8 cellular contexts compared by ENCODE assay signal in genomic region chr3:158794936-158795518, GRCh38. TPM values are rescaled to one million over a fixed set of nuclear protein-coding genes. Genes with fewer than 3 reads are reported as not detected.
DNase-seq lines count a peak whose midpoint lies in the region; ATAC-seq and TF ChIP-seq lines count a peak whose summit lies in the region.

No MANE protein-coding gene starts in this region.

- H3K4me3 ChIP-seq in CD4-positive, alpha-beta memory T cell (ENCODE audit: low read length in 2 of 2) = no peak overlapping the region

- no peaks in the 10 kb centered on the region for H3K36me3 ChIP-seq in CD4-positive, alpha-beta memory T cell (ENCODE audit: insufficient read depth, low read length)

- peak; percentile 76 for TF ChIP-seq CTCF in type B pancreatic cell (conservative IDR thresholded peaks at IDR 0.05)

- no peak overlapping the region for H3K4me3 Mint-ChIP-seq in CD4-positive, alpha-beta memory T cell
- H3K4me3 Mint-ChIP-seq in type B pancreatic cell = no peak overlapping the region

- ATAC-seq in GM19025 (IDR thresholded peaks at IDR 0.05; ENCODE audit: low read depth, unreplicated experiment) (peak; percentile 60), SK-N-SH treated with all-trans-retinoic acid at 6 μM for 48 hours (0 out of 3 replicates have a peak, but pooled peaks have one; percentile 29), sciatic nerve (no peak)

- no peak overlapping the region for H3K27ac Mint-ChIP-seq in CD4-positive, alpha-beta memory T cell
- H3K27ac Mint-ChIP-seq in type B pancreatic cell = no peak overlapping the region

- peaks cover 0 to 9% (median 2%) of the 10 kb centered on the region in 8 donors for H3K9me3 Mint-ChIP-seq in CD4-positive, alpha-beta memory T cell
- H3K9me3 Mint-ChIP-seq in type B pancreatic cell = peaks cover 4% of the 10 kb centered on the region

- H3K27ac ChIP-seq in CD4-positive, alpha-beta memory T cell (ENCODE audit: low read depth, low read length) = no peak overlapping the region

- peaks cover 0 to 5% (median 4%) of the 10 kb centered on the region in 4 donors for H3K4me1 Mint-ChIP-seq in CD4-positive, alpha-beta memory T cell
- peaks cover 5% of the 10 kb centered on the region for H3K4me1 Mint-ChIP-seq in type B pancreatic cell (ENCODE audit: unreplicated experiment)

- H3K27me3 Mint-ChIP-seq in CD4-positive, alpha-beta memory T cell = no peaks in the 10 kb centered on the region
- peaks cover 20% of the 10 kb centered on the region for H3K27me3 Mint-ChIP-seq in type B pancreatic cell

- POLR2A ChIA-PET in CD4-positive, alpha-beta memory T cell (lab: Charles Lee; ENCODE audit: partially characterized antibody) = interaction anchor here (0.7 kb wide), 1 partner anchor 71 kb away, joined by 3 read pairs; no protein-coding TSS in a partner anchor

- CTCF ChIA-PET in CD4-positive, alpha-beta memory T cell (lab: Charles Lee; ENCODE audit: partially characterized antibody) = interaction anchor here (1.0 to 1.9 kb wide), 10 partner anchors 10 to 256 kb away, joined by 3 to 13 read pairs (median 3); partner anchors contain the start of gene GFM1

- no peaks in the 10 kb centered on the region for H3K27me3 ChIP-seq in CD4-positive, alpha-beta memory T cell (ENCODE audit: insufficient read depth, low read length)

- no peaks in the 10 kb centered on the region for H3K9me3 ChIP-seq in CD4-positive, alpha-beta memory T cell (ENCODE audit: control insufficient read depth in 1 of 2, low read length in 2 of 2)

- H3K4me1 ChIP-seq in CD4-positive, alpha-beta memory T cell (ENCODE audit: insufficient read depth, low read length) = peaks cover 7% of the 10 kb centered on the region

- peak in 3 of 5 donors; percentile 13 to 26 (median 24) for DNase-seq in CD4-positive, alpha-beta memory T cell
- DNase-seq in HT-29 (ENCODE audit: low spot score) = peak; percentile 60
- peak; percentile 47 for DNase-seq in fibroblast of the conjunctiva (ENCODE audit: low read depth)
- DNase-seq in type B pancreatic cell (ENCODE audit: extremely low spot score, unreplicated experiment) = no peak
- DNase-seq in activated gamma-delta T cell (lab: John Stamatoyannopoulos, UW) = no peak
- DNase-seq in sciatic nerve (ENCODE audit: low spot score) = no peak

- no peaks in the 10 kb centered on the region for H3K36me3 Mint-ChIP-seq in CD4-positive, alpha-beta memory T cell
- no peaks in the 10 kb centered on the region for H3K36me3 Mint-ChIP-seq in type B pancreatic cell

- intact Hi-C loops in CD4-positive, alpha-beta memory T cell (cut with micrococcal nuclease) = loop anchor here (5.0 kb wide), 1 partner anchor 123 kb away; the partner anchor contains the start of gene LXN
- intact Hi-C loops in sciatic nerve (cut with DNase I) = loop anchor here (5.0 kb wide), 1 partner anchor 68 kb away; no protein-coding TSS in a partner anchor

TF ChIP-seq in SK-N-SH treated with all-trans-retinoic acid at 6 μM for 48 hours, 23 proteins besides CTCF, POLR2A, EP300 and RAD21:
- TF ChIP-seq BACH2 (CRISPR knock-in tag; IDR thresholded peaks at IDR 0.05; ENCODE audit: borderline replicate concordance) (no peak), POU6F1 (CRISPR knock-in tag; IDR thresholded peaks at IDR 0.05; ENCODE audit: borderline replicate concordance, low read depth) (no peak), ZC3H10 (CRISPR knock-in tag; IDR thresholded peaks at IDR 0.05) (no peak), ZFP30 (CRISPR knock-in tag; IDR thresholded peaks at IDR 0.05) (no peak), TOX (CRISPR knock-in tag; IDR thresholded peaks at IDR 0.05; ENCODE audit: borderline replicate concordance) (no peak), ZNF8 (CRISPR knock-in tag; IDR thresholded peaks at IDR 0.05) (no peak), ESRRG (CRISPR knock-in tag; IDR thresholded peaks at IDR 0.05) (no peak), CREB5 (CRISPR knock-in tag; IDR thresholded peaks at IDR 0.05; ENCODE audit: low read depth) (no peak), OSR1 (CRISPR knock-in tag; IDR thresholded peaks at IDR 0.05) (no peak), PPARA (CRISPR knock-in tag; IDR thresholded peaks at IDR 0.05; ENCODE audit: borderline replicate concordance) (no peak)

RNA-seq across cellular contexts. Expression of gene MFSD1, which starts 6.8 kb away (rescaled TPM):
- total RNA-seq in CD4-positive, alpha-beta memory T cell = 10 to 100 TPM; 31.7 to 33.7 TPM
- polyA plus RNA-seq in CD4-positive, alpha-beta memory T cell = 10 to 100 TPM; 51.5 to 75.0 TPM
- total RNA-seq in HT-29 (2014; rRNA removed; shearing (Covaris generic)) = 25.1 and 34.1 TPM in 2 replicates
- 30.5 and 44.1 TPM in 2 replicates for total RNA-seq in type B pancreatic cell (ENCODE audit: low replicate concordance)
- total RNA-seq in sciatic nerve = 54.6 TPM

Comparison
In these comparisons a context has a peak if more than half of its experiments do, and no peak if none do; other contexts are left out.
1. DNase-seq: peak in CD4-positive, alpha-beta memory T cell (3 of 5), HT-29 (single experiment) and fibroblast of the conjunctiva (single experiment); none in type B pancreatic cell (single experiment), activated gamma-delta T cell (single experiment) and sciatic nerve (single experiment).